In genomic region chr2:172613035-172613434, GRCh38 we compare ENCODE assay signal across 15 cellular contexts. TPM values are rescaled to one million over a fixed set of nuclear protein-coding genes. Genes with fewer than 3 reads are reported as not detected.
DNase-seq lines count a peak whose midpoint lies in the region; ATAC-seq and TF ChIP-seq lines count a peak whose summit lies in the region.
"Had no signal": no experiment of that assay in that cellular context is flagged by ENCODE, and none has a peak within 500 bp of the region (broad histone marks: within the 10 kb centered on the region; RNA-seq: fewer than 3 reads in every experiment).

No MANE protein-coding gene starts in this region.

- peaks cover 0 to 2% of the 10 kb centered on the region in 2 experiments for H3K4me1 ChIP-seq in trophoblast cell (ENCODE audit: control insufficient read depth in 1 of 2, insufficient read depth in 2 of 2, low read length in 2 of 2)

- H3K4me3 ChIP-seq in H7 (ENCODE audit: insufficient read depth, low read depth, low read length) (no peak overlapping the region), fibroblast of the aortic adventitia (ENCODE audit: low read depth, low read length) (no peak overlapping the region), trophoblast cell (ENCODE audit: low read depth, low read length) (no peak overlapping the region)
- H3K4me3 ChIP-seq: GM12878, thoracic aorta had no signal

- H3K18ac ChIP-seq in trophoblast cell (ENCODE audit: low read length) = no peak overlapping the region

- TF ChIP-seq CTCF in fibroblast of the aortic adventitia (IDR thresholded peaks at IDR 0.05; ENCODE audit: insufficient read depth, low read length) = no peak
- TF ChIP-seq CTCF in GM10266 (IDR thresholded peaks at IDR 0.05; ENCODE audit: control insufficient read depth, insufficient read depth, low read depth, missing control alignments) = no peak

- no peak overlapping the region for H2BK120ac ChIP-seq in trophoblast cell (ENCODE audit: insufficient read depth, low read length, poor library complexity)

- no peak overlapping the region for H3K9ac ChIP-seq in trophoblast cell (ENCODE audit: low read length)

- no peak overlapping the region for H4K8ac ChIP-seq in trophoblast cell (ENCODE audit: low read depth, low read length)

- no peaks in the 10 kb centered on the region for H3K79me1 ChIP-seq in trophoblast cell (ENCODE audit: low read length)

- 100% methylated on average over 1 of the region's 4 CpGs for WGBS in trophoblast cell (ENCODE audit: extremely low coverage, insufficient coverage, insufficient read length)

- no peak overlapping the region for H4K12ac ChIP-seq in trophoblast cell (ENCODE audit: low read depth, low read length)

- H3K9me3 ChIP-seq in trophoblast cell (ENCODE audit: insufficient read depth, low read depth, low read length) = no peaks in the 10 kb centered on the region
- H3K9me3 ChIP-seq: thoracic aorta had no signal

- H2BK12ac ChIP-seq in trophoblast cell (ENCODE audit: low read length) = no peak overlapping the region

- H4K91ac ChIP-seq in trophoblast cell (ENCODE audit: low read depth, low read length) = no peak overlapping the region

- H3K27me3 ChIP-seq in H7 (ENCODE audit: control insufficient read depth, insufficient read depth, low read length) (no peaks in the 10 kb centered on the region), trophoblast cell (ENCODE audit: insufficient read depth, low read length) (no peaks in the 10 kb centered on the region)

- no peak overlapping the region for H3K14ac ChIP-seq in trophoblast cell (ENCODE audit: low read length)

- no peak overlapping the region for H3K4me2 ChIP-seq in trophoblast cell (ENCODE audit: low read length)

- H3K27ac ChIP-seq in trophoblast cell (ENCODE audit: low read depth, low read length) = no peak overlapping the region
- H3K27ac ChIP-seq: thoracic aorta had no signal

- no peak for ATAC-seq in HG03432 (IDR thresholded peaks at IDR 0.05; ENCODE audit: unreplicated experiment)
- ATAC-seq: activated CD8-positive, alpha-beta T cell treated with anti-CD3 and anti-CD28 coated beads for 36 hours; GM12878; HCT116 had no signal

- no peak overlapping the region for H2AK5ac ChIP-seq in trophoblast cell (ENCODE audit: low read length)

- DNase-seq in H7 = peak; percentile 52
- DNase-seq in NCI-H82 (lab: John Stamatoyannopoulos, UW) = peak; percentile 90
- peak; percentile 15 for DNase-seq in fibroblast of the aortic adventitia (ENCODE audit: low read depth)
- peak; percentile 59 to 75 for DNase-seq in trophoblast cell
- DNase-seq in GM10266 (ENCODE audit: extremely low spot score) = no peak
- no peak for DNase-seq in DMS79 treated with DMSO at 0.1 percent for 48 hours (lab: John Stamatoyannopoulos, UW)
- DNase-seq: activated CD8-positive, alpha-beta T cell treated with anti-CD3 and anti-CD28 coated beads for 36 hours; NCI-H1092; NCI-H345; nucleus accumbens; stimulated activated CD4-positive, alpha-beta T cell treated with anti-CD3 and anti-CD28 coated beads, Interleukin-4, amount 100 ng/mL, for 4 hours had no signal

- no peak overlapping the region for H2AFZ ChIP-seq in trophoblast cell (ENCODE audit: insufficient read depth, low read length, poor library complexity)

- no peak overlapping the region for H2BK5ac ChIP-seq in trophoblast cell (ENCODE audit: low read depth, low read length, poor library complexity)

- H3K4ac ChIP-seq in trophoblast cell (ENCODE audit: low read depth, low read length) = no peak overlapping the region

- no peak overlapping the region for H3K23ac ChIP-seq in trophoblast cell (ENCODE audit: low read length)

- H3K79me2 ChIP-seq in trophoblast cell (ENCODE audit: control insufficient read depth, insufficient read depth, low read length, poor library complexity) = no peaks in the 10 kb centered on the region

- H3K36me3 ChIP-seq in H7 (replicated peaks; ENCODE audit: control insufficient read depth, insufficient read depth, low read length) (no peaks in the 10 kb centered on the region; the same call in none of the 2 replicates), trophoblast cell (ENCODE audit: control insufficient read depth in 1 of 2, insufficient read depth in 2 of 2, low read length in 2 of 2) (no peaks in the 10 kb centered on the region)
- H3K36me3 ChIP-seq: thoracic aorta had no signal

RNA-seq across cellular contexts. Expression of gene PDK1, which starts 57.1 kb away (rescaled TPM):
- total RNA-seq in H7 (2014; rRNA removed; shearing (Covaris generic)) = 154 and 174 TPM in 2 replicates
- total RNA-seq in fibroblast of the aortic adventitia (ENCODE audit: low replicate concordance) = 5.6 and 16.4 TPM in 2 replicates
- 9.7 and 10.4 TPM in 2 replicates for polyA plus RNA-seq in trophoblast cell (2013)

Comparison
In these comparisons a context has a peak if more than half of its experiments do, and no peak if none do; other contexts are left out.
1. DNase-seq: peak in H7 (single experiment), NCI-H82 (single experiment), fibroblast of the aortic adventitia (single experiment) and trophoblast cell (2 of 2); none in GM10266 (single experiment) and DMS79 treated with DMSO at 0.1 percent for 48 hours (single experiment).